ENCODE assay signal across 8 cellular contexts in the genomic region with DNA sequence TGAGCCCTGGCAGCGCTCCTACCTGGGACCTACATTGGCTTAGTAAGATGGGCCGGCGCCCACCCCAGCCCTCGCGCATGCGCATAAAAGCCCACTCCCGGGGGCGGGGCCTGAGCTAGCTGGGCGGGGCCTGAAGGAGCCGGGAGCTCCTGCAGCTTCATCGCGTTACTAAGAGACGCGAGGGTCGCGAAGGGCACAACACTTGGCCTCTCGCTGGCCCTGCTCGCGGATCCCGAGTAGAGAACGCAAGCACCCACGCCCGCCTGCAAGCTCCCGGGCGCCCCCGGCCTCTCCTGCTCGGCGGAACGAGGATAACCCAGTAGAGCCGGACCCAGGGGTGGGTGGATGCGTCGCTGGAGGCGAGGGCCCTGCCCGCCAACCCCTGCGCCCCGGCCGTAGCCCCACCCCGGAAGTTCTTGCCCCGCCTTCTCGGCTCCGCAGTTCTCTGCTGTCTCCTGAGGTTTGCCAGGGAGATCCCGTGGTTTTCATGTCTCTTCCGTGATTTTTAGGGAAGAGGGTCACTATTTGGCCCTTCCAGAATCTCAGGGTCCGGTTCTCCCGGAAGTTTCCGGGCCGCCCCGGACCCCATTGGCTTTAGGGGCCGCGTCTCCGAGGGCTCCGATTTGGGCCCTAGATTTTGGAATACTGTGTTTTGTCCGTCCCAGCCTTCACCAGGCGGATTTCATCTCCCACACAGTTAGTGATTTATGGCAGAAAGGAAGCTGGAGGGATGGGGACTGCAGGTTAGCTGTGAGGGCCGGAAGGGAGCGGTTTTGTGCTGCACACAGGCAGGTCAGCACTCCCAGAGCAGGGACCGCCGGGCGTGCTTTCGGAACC. TPM values are rescaled to one million over a fixed set of nuclear protein-coding genes. Genes with fewer than 3 reads are reported as not detected.
DNase-seq lines count a peak whose midpoint lies in the region; ATAC-seq lines count a peak whose summit lies in the region.

Gene MEIG1 (plus strand): TSS at position 168 of the 837 bp plus-strand sequence. CDS start 7,081 bp downstream, outside the sequence.

- peak within 1 kb of the TSS; percentile 96 to 97 for H3K27ac Mint-ChIP-seq in effector memory CD8-positive, alpha-beta T cell

- peak within 1 kb of the TSS; percentile 94 for H4K8ac ChIP-seq in mesenchymal stem cell (ENCODE audit: low read length)

- DNase-seq in COLO829 (ENCODE audit: low spot score) (peak; percentile 93), HT-29 (ENCODE audit: low spot score) (peak; percentile 94), mesenchymal stem cell (peak; percentile 96)
- peak; percentile 79 for DNase-seq in NK-92 treated with Interleukin-12 subunit alpha and Interleukin-12 subunit beta, amount 100 ng/mL, for 24 hours (lab: John Stamatoyannopoulos, UW)
- peak; percentile 91 to 99 (median 97) for DNase-seq in activated CD8-positive, alpha-beta memory T cell treated with anti-CD3 and anti-CD28 coated beads for 48 hours (ENCODE audit: low read depth in 2 of 3, low spot score in 2 of 3)
- DNase-seq in effector memory CD8-positive, alpha-beta T cell = peak; percentile 85 to 91 (median 86)
- peak; percentile 72 for DNase-seq in stimulated activated CD8-positive, alpha-beta memory T cell treated with anti-CD3 and anti-CD28 coated beads, Interleukin-12 subunit alpha, Interleukin-12 subunit beta, amount 100 ng/mL, for 24 hours (ENCODE audit: extremely low read depth)

- peak within 1 kb of the TSS; percentile 90 for H4K91ac ChIP-seq in mesenchymal stem cell (ENCODE audit: low read length)

- H3K27me3 Mint-ChIP-seq in effector memory CD8-positive, alpha-beta T cell = no peaks in the 10 kb centered on the region

- peaks cover 8 to 12% of the 10 kb centered on the region in 2 donors for H3K4me1 Mint-ChIP-seq in effector memory CD8-positive, alpha-beta T cell (ENCODE audit: low read depth in 2 of 2)

- H3K79me1 ChIP-seq in mesenchymal stem cell (replicated peaks; ENCODE audit: low read length, poor library complexity, severe bottlenecking) = peaks cover 4% of the 10 kb centered on the region

- no peaks in the 10 kb centered on the region for H3K27me3 ChIP-seq in mesenchymal stem cell (ENCODE audit: control insufficient read depth in 1 of 2, insufficient read depth in 1 of 2, low read length in 2 of 2)

- H3K9me3 Mint-ChIP-seq in effector memory CD8-positive, alpha-beta T cell = no peaks in the 10 kb centered on the region

- H3K18ac ChIP-seq in mesenchymal stem cell (ENCODE audit: low read depth in 1 of 2, low read length in 2 of 2) = peak within 1 kb of the TSS; percentile 90 to 95

- peak within 1 kb of the TSS; percentile 71 for H2BK120ac ChIP-seq in mesenchymal stem cell (ENCODE audit: low read depth, low read length)

- peak within 1 kb of the TSS; percentile 98 for H3K27ac ChIP-seq in mesenchymal stem cell (ENCODE audit: low read length, poor library complexity, severe bottlenecking)

- no peaks in the 10 kb centered on the region for H3K9me3 ChIP-seq in mesenchymal stem cell (ENCODE audit: control insufficient read depth, low read length)

- peak within 1 kb of the TSS; percentile 82 for H2BK5ac ChIP-seq in mesenchymal stem cell (ENCODE audit: low read depth, low read length, poor library complexity, severe bottlenecking)

- peaks cover 15% of the 10 kb centered on the region for H3K36me3 Mint-ChIP-seq in effector memory CD8-positive, alpha-beta T cell (ENCODE audit: insufficient read depth)

- peak within 1 kb of the TSS; percentile 98 to 99 for H3K4me3 Mint-ChIP-seq in effector memory CD8-positive, alpha-beta T cell

- H3K9ac ChIP-seq in mesenchymal stem cell (ENCODE audit: low read length) = peak within 1 kb of the TSS; percentile 96

- peaks cover 4% of the 10 kb centered on the region for H3K4me1 ChIP-seq in mesenchymal stem cell (ENCODE audit: control insufficient read depth, insufficient read depth, low read depth, low read length)

- no peak within 1 kb of the TSS for H2AK5ac ChIP-seq in mesenchymal stem cell (ENCODE audit: low read length, severe bottlenecking)

- H3K36me3 ChIP-seq in mesenchymal stem cell (ENCODE audit: control insufficient read depth in 1 of 2, insufficient read depth in 2 of 2, low read depth in 1 of 2, low read length in 2 of 2) = no peaks in the 10 kb centered on the region

- WGBS in mesenchymal stem cell = under 1% methylated on average over 58 of the region's 60 CpGs

- peak within 1 kb of the TSS; percentile 67 to 78 for H2BK12ac ChIP-seq in mesenchymal stem cell (ENCODE audit: low read length in 2 of 2)

- peak; percentile 76 for ATAC-seq in GM21360 (IDR thresholded peaks at IDR 0.05; ENCODE audit: unreplicated experiment)
- ATAC-seq in effector memory CD8-positive, alpha-beta T cell (replicated peaks) = peak; percentile 85

- H3K4me3 ChIP-seq in mesenchymal stem cell (ENCODE audit: insufficient read depth in 1 of 2, low read depth in 1 of 2, low read length in 2 of 2) = peak within 1 kb of the TSS; percentile 85 to 92

- H3K4ac ChIP-seq in mesenchymal stem cell (ENCODE audit: low read depth in 1 of 2, low read length in 2 of 2) = peak within 1 kb of the TSS; percentile 86 to 88

- peak within 1 kb of the TSS; percentile 100 for H2AFZ ChIP-seq in mesenchymal stem cell (ENCODE audit: low read depth, low read length)

- H3K23ac ChIP-seq in mesenchymal stem cell (ENCODE audit: low read length in 2 of 2) = no peak within 1 kb of the TSS

- H2BK15ac ChIP-seq in mesenchymal stem cell (ENCODE audit: low read depth, poor library complexity, severe bottlenecking) = peak within 1 kb of the TSS; percentile 93

- H3K4me2 ChIP-seq in mesenchymal stem cell (ENCODE audit: low read length, poor library complexity, severe bottlenecking) = peak within 1 kb of the TSS; percentile 98

- H3K14ac ChIP-seq in mesenchymal stem cell (ENCODE audit: low read length in 2 of 2) = peak within 1 kb of the TSS in 1 of 2 experiments; percentile 62

RNA-seq across cellular contexts. Expression of gene MEIG1, which starts in this region (rescaled TPM):
- total RNA-seq in HT-29 (2014; rRNA removed; shearing (Covaris generic)) = not detected in 2 replicates
- 0.21 TPM for polyA plus RNA-seq in mesenchymal stem cell (2013, experiment 1 of 2)
- 0.21 TPM for polyA plus RNA-seq in mesenchymal stem cell (2013, experiment 2 of 2)

Comparison
In these comparisons a context has a peak if more than half of its experiments do, and no peak if none do; other contexts are left out.
1. Peak in every context shown above with its lines: DNase-seq, ATAC-seq, H3K4me3 ChIP-seq and H3K27ac ChIP-seq.
2. Peak in DNase-seq in HT-29; RNA of the gene not detected or under 1 TPM.